ENCODE assay signal across 1 cellular context in genomic region chr3:101854608-101855304, GRCh38.
TF ChIP-seq lines count a peak whose summit lies in the region.

No MANE protein-coding gene starts in this region.

TF ChIP-seq in HepG2, 621 proteins besides CTCF, POLR2A, EP300 and RAD21 (continued from another document and continues in another):
- TF ChIP-seq, protein P1, sequence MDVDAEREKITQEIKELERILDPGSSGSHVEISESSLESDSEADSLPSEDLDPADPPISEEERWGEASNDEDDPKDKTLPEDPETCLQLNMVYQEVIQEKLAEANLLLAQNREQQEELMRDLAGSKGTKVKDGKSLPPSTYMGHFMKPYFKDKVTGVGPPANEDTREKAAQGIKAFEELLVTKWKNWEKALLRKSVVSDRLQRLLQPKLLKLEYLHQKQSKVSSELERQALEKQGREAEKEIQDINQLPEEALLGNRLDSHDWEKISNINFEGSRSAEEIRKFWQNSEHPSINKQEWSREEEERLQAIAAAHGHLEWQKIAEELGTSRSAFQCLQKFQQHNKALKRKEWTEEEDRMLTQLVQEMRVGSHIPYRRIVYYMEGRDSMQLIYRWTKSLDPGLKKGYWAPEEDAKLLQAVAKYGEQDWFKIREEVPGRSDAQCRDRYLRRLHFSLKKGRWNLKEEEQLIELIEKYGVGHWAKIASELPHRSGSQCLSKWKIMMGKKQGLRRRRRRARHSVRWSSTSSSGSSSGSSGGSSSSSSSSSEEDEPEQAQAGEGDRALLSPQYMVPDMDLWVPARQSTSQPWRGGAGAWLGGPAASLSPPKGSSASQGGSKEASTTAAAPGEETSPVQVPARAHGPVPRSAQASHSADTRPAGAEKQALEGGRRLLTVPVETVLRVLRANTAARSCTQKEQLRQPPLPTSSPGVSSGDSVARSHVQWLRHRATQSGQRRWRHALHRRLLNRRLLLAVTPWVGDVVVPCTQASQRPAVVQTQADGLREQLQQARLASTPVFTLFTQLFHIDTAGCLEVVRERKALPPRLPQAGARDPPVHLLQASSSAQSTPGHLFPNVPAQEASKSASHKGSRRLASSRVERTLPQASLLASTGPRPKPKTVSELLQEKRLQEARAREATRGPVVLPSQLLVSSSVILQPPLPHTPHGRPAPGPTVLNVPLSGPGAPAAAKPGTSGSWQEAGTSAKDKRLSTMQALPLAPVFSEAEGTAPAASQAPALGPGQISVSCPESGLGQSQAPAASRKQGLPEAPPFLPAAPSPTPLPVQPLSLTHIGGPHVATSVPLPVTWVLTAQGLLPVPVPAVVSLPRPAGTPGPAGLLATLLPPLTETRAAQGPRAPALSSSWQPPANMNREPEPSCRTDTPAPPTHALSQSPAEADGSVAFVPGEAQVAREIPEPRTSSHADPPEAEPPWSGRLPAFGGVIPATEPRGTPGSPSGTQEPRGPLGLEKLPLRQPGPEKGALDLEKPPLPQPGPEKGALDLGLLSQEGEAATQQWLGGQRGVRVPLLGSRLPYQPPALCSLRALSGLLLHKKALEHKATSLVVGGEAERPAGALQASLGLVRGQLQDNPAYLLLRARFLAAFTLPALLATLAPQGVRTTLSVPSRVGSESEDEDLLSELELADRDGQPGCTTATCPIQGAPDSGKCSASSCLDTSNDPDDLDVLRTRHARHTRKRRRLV (CRISPR knock-in tag; IDR thresholded peaks at IDR 0.05): no peak
- no peak for TF ChIP-seq ZNF383 (CRISPR knock-in tag; IDR thresholded peaks at IDR 0.05; ENCODE audit: borderline replicate concordance)
- TF ChIP-seq PHB2 (IDR thresholded peaks at IDR 0.05; ENCODE audit: partially characterized antibody): no peak
- no peak for TF ChIP-seq ZBTB38 (CRISPR knock-in tag; IDR thresholded peaks at IDR 0.05)
- TF ChIP-seq, protein P2, sequence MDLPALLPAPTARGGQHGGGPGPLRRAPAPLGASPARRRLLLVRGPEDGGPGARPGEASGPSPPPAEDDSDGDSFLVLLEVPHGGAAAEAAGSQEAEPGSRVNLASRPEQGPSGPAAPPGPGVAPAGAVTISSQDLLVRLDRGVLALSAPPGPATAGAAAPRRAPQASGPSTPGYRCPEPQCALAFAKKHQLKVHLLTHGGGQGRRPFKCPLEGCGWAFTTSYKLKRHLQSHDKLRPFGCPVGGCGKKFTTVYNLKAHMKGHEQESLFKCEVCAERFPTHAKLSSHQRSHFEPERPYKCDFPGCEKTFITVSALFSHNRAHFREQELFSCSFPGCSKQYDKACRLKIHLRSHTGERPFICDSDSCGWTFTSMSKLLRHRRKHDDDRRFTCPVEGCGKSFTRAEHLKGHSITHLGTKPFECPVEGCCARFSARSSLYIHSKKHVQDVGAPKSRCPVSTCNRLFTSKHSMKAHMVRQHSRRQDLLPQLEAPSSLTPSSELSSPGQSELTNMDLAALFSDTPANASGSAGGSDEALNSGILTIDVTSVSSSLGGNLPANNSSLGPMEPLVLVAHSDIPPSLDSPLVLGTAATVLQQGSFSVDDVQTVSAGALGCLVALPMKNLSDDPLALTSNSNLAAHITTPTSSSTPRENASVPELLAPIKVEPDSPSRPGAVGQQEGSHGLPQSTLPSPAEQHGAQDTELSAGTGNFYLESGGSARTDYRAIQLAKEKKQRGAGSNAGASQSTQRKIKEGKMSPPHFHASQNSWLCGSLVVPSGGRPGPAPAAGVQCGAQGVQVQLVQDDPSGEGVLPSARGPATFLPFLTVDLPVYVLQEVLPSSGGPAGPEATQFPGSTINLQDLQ (CRISPR knock-in tag; IDR thresholded peaks at IDR 0.05): no peak
- TF ChIP-seq ZNF407 (CRISPR knock-in tag; IDR thresholded peaks at IDR 0.05; ENCODE audit: not compliant biosample characterization): no peak
- TF ChIP-seq NR2C2 (CRISPR knock-in tag; IDR thresholded peaks at IDR 0.05; ENCODE audit: borderline replicate concordance): 0 out of 2 replicates have a peak, but pooled peaks have one; percentile 13
- TF ChIP-seq HDAC2 (CRISPR knock-in tag; IDR thresholded peaks at IDR 0.05): peak; percentile 65
- TF ChIP-seq ZNF501 (CRISPR knock-in tag; IDR thresholded peaks at IDR 0.05): no peak
- no peak for TF ChIP-seq ZNF512 (CRISPR knock-in tag; IDR thresholded peaks at IDR 0.05)
- TF ChIP-seq KDM4B (CRISPR knock-in tag; IDR thresholded peaks at IDR 0.05): no peak
- TF ChIP-seq ATF7 (IDR thresholded peaks at IDR 0.05): no peak
- no peak for TF ChIP-seq ATF7 (CRISPR knock-in tag; IDR thresholded peaks at IDR 0.05)
- no peak for TF ChIP-seq ZUFSP (CRISPR knock-in tag; IDR thresholded peaks at IDR 0.05; ENCODE audit: borderline replicate concordance)
- no peak for TF ChIP-seq RFX3 (CRISPR knock-in tag; IDR thresholded peaks at IDR 0.05)
- no peak for TF ChIP-seq ZNF17 (CRISPR knock-in tag; IDR thresholded peaks at IDR 0.05)
- no peak for TF ChIP-seq GABPB1 (CRISPR knock-in tag; IDR thresholded peaks at IDR 0.05)
- TF ChIP-seq ZNF7 (CRISPR knock-in tag; IDR thresholded peaks at IDR 0.05): no peak
- TF ChIP-seq ZFP90 (CRISPR knock-in tag; IDR thresholded peaks at IDR 0.05; ENCODE audit: borderline replicate concordance): no peak
- no peak for TF ChIP-seq ZNF256 (CRISPR knock-in tag; conservative IDR thresholded peaks at IDR 0.05)
- no peak for TF ChIP-seq ZNF343 (CRISPR knock-in tag; IDR thresholded peaks at IDR 0.05)
- TF ChIP-seq FUBP1 (CRISPR knock-in tag; IDR thresholded peaks at IDR 0.05; ENCODE audit: borderline replicate concordance): no peak
- TF ChIP-seq POLR2G (IDR thresholded peaks at IDR 0.05; ENCODE audit: low read depth, low read length): peak; percentile 43
- no peak for TF ChIP-seq IKZF5 (CRISPR knock-in tag; IDR thresholded peaks at IDR 0.05)
- TF ChIP-seq, protein P3, sequence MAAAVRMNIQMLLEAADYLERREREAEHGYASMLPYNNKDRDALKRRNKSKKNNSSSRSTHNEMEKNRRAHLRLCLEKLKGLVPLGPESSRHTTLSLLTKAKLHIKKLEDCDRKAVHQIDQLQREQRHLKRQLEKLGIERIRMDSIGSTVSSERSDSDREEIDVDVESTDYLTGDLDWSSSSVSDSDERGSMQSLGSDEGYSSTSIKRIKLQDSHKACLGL (CRISPR knock-in tag; IDR thresholded peaks at IDR 0.05): no peak
- no peak for TF ChIP-seq TRAFD1 (CRISPR knock-in tag; IDR thresholded peaks at IDR 0.05; ENCODE audit: borderline replicate concordance)
- no peak for TF ChIP-seq ZFP36 (IDR thresholded peaks at IDR 0.05; ENCODE audit: borderline replicate concordance, low read depth, low read length, partially characterized antibody)
- TF ChIP-seq BORCS8-MEF2B (CRISPR knock-in tag; IDR thresholded peaks at IDR 0.05): no peak
- no peak for TF ChIP-seq SYNCRIP (IDR thresholded peaks at IDR 0.05; ENCODE audit: insufficient read depth, low read depth, low read length)
- TF ChIP-seq HNRNPUL1 (IDR thresholded peaks at IDR 0.05; ENCODE audit: low read depth, low read length): no peak
- no peak for TF ChIP-seq MEIS1 (CRISPR knock-in tag; IDR thresholded peaks at IDR 0.05; ENCODE audit: borderline replicate concordance)
- TF ChIP-seq NR2F2 (IDR thresholded peaks at IDR 0.05; ENCODE audit: borderline replicate concordance, low read depth): peak; percentile 33; the same call in 1 of the 2 replicates
- TF ChIP-seq AHR (CRISPR knock-in tag; IDR thresholded peaks at IDR 0.05): no peak
